In genomic region chr2:6359964-6360363, GRCh38 we compare ENCODE assay signal across 17 cellular contexts.
DNase-seq lines count a peak whose midpoint lies in the region; ATAC-seq lines count a peak whose summit lies in the region.
"Had no signal": no experiment of that assay in that cellular context is flagged by ENCODE, and none has a peak within 500 bp of the region (broad histone marks: within the 10 kb centered on the region; RNA-seq: fewer than 3 reads in every experiment).

No MANE protein-coding gene starts in this region.

- H4K20me1 ChIP-seq in BLaER1 treated with 17β-estradiol and CSF1 and Interleukin-3, amounts not matched to agents 10 nM and 100 nM: no peaks in the 10 kb centered on the region
- H4K20me1 ChIP-seq in Karpas-422 (ENCODE audit: insufficient read depth, low read depth, low read length): no peaks in the 10 kb centered on the region

- H3K27me3 ChIP-seq in BLaER1 treated with 17β-estradiol and CSF1 and Interleukin-3, amounts not matched to agents 10 nM and 100 nM: no peaks in the 10 kb centered on the region
- H3K27me3 ChIP-seq in Karpas-422 (ENCODE audit: low read length): no peaks in the 10 kb centered on the region
- H3K27me3 ChIP-seq: BE2C had no signal

- H2AFZ ChIP-seq in Karpas-422 (ENCODE audit: low read length): no peak overlapping the region

- no peaks in the 10 kb centered on the region for H3K36me3 ChIP-seq in BLaER1 treated with 17β-estradiol and CSF1 and Interleukin-3, amounts not matched to agents 10 nM and 100 nM
- no peaks in the 10 kb centered on the region for H3K36me3 ChIP-seq in Karpas-422 (ENCODE audit: insufficient read depth, low read length)
- H3K36me3 ChIP-seq: BE2C had no signal

- ATAC-seq in HG03159 (IDR thresholded peaks at IDR 0.05; ENCODE audit: unreplicated experiment) (no peak), HG02885 (IDR thresholded peaks at IDR 0.05; ENCODE audit: poor library complexity, unreplicated experiment) (no peak)
- ATAC-seq: K562 had no signal

- H3K4me1 ChIP-seq in BLaER1 treated with 17β-estradiol and CSF1 and Interleukin-3, amounts not matched to agents 10 nM and 100 nM: peaks cover 0 to 33% (median 18%) of the 10 kb centered on the region in 10 experiments; a peak in 15 of 20 replicates
- peaks cover 57% of the 10 kb centered on the region for H3K4me1 ChIP-seq in Karpas-422 (ENCODE audit: low read length)
- H3K4me1 ChIP-seq: BE2C had no signal

- no peaks in the 10 kb centered on the region for H3K79me2 ChIP-seq in Karpas-422 (ENCODE audit: low read length)

- no peak overlapping the region for H3K9ac ChIP-seq in BLaER1 treated with 17β-estradiol and CSF1 and Interleukin-3, amounts not matched to agents 10 nM and 100 nM
- H3K9ac ChIP-seq in Karpas-422 (ENCODE audit: low read length): no peak overlapping the region

- peak overlapping the region in 9 of 11 experiments; percentile 32 to 79 (median 59); a peak in 16 of 22 replicates for H3K4me2 ChIP-seq in BLaER1 treated with 17β-estradiol and CSF1 and Interleukin-3, amounts not matched to agents 10 nM and 100 nM
- H3K4me2 ChIP-seq in Karpas-422 (ENCODE audit: low read depth, low read length, poor library complexity, severe bottlenecking): peak overlapping the region; percentile 18

- H3K9me2 ChIP-seq in Karpas-422 (replicated peaks; ENCODE audit: insufficient read depth, low read length): no peaks in the 10 kb centered on the region

- no peak overlapping the region for H3K27ac ChIP-seq in BLaER1 treated with 17β-estradiol and CSF1 and Interleukin-3, amounts not matched to agents 10 nM and 100 nM
- H3K27ac ChIP-seq in Karpas-422 (ENCODE audit: low read length): no peak overlapping the region

- DNase-seq in Karpas-422 (no peak), cerebellar cortex (ENCODE audit: low spot score) (peak; percentile 0), medulla oblongata (ENCODE audit: extremely low spot score) (peak; percentile 17), NAMALWA (ENCODE audit: low spot score) (no peak), NCI-H187 treated with DMSO at 0.1 percent for 48 hours (lab: John Stamatoyannopoulos, UW) (no peak)
- DNase-seq: ACHN; BE2C; CD4-positive, alpha-beta memory T cell; DMS153; DMS79; GF-D8; H9; IMR-90 had no signal

- no peaks in the 10 kb centered on the region for H3K9me3 ChIP-seq in BLaER1 treated with 17β-estradiol and CSF1 and Interleukin-3, amounts not matched to agents 10 nM and 100 nM (replicated peaks in 1 of 11)
- H3K9me3 ChIP-seq in Karpas-422 (ENCODE audit: low read length): no peaks in the 10 kb centered on the region
- H3K9me3 ChIP-seq: BE2C had no signal

- H3K4me3 ChIP-seq in BLaER1 treated with 17β-estradiol and CSF1 and Interleukin-3, amounts not matched to agents 10 nM and 100 nM: no peak overlapping the region
- no peak overlapping the region for H3K4me3 ChIP-seq in Karpas-422 (ENCODE audit: low read length)
- H3K4me3 ChIP-seq: K562 had no signal

Comparison
In these comparisons a context has a peak if more than half of its experiments do, and no peak if none do; other contexts are left out.
1. DNase-seq: peak in cerebellar cortex (single experiment) and medulla oblongata (single experiment); none in Karpas-422 (single experiment), NAMALWA (single experiment) and NCI-H187 treated with DMSO at 0.1 percent for 48 hours (single experiment).